ENCODE assay signal across 8 cellular contexts in genomic region chr15:82985688-82986441, GRCh38. TPM values are rescaled to one million over a fixed set of nuclear protein-coding genes. Genes with fewer than 3 reads are reported as not detected.
A peak's percentile ranks its signal among the peaks of the same experiment; 100 is the strongest.
DNase-seq lines count a peak whose midpoint lies in the region; ATAC-seq and TF ChIP-seq lines count a peak whose summit lies in the region.

Gene RAMAC (plus strand): TSS chr15:82986210. CDS start chr15:82989019, 2,809 bp downstream.

- peak within 1 kb of the TSS; percentile 88 for H4K91ac ChIP-seq in trophoblast cell (ENCODE audit: low read depth, low read length)

- H3K27ac ChIP-seq in adipose tissue (ENCODE audit: low read depth, low read length) (no peak within 1 kb of the TSS), trophoblast cell (ENCODE audit: low read depth, low read length) (no peak within 1 kb of the TSS), transverse colon (peak within 1 kb of the TSS; percentile 70 to 84 (median 80))

- peaks cover 5% of the 10 kb centered on the region for H3K79me1 ChIP-seq in trophoblast cell (ENCODE audit: low read length)

- peaks cover 3 to 4% of the 10 kb centered on the region in 2 experiments for H3K4me1 ChIP-seq in trophoblast cell (ENCODE audit: control insufficient read depth in 1 of 2, insufficient read depth in 2 of 2, low read length in 2 of 2)
- H3K4me1 ChIP-seq in transverse colon: peaks cover 8 to 18% (median 13%) of the 10 kb centered on the region in 4 donors

- H4K12ac ChIP-seq in trophoblast cell (ENCODE audit: low read depth, low read length): peak within 1 kb of the TSS; percentile 93

- H3K27me3 ChIP-seq in trophoblast cell (ENCODE audit: insufficient read depth, low read length) (no peaks in the 10 kb centered on the region), transverse colon (no peaks in the 10 kb centered on the region)

- in situ Hi-C loops in transverse colon (cut with MboI; ENCODE audit: low pct_ligation_motif_present in 1 of 4, low pct_unique_long_range_greater_than_20kb in 1 of 4, low sequenced_read_pairs in 3 of 4): no loop called here

- peak within 1 kb of the TSS; percentile 52 for H2BK5ac ChIP-seq in trophoblast cell (ENCODE audit: low read depth, low read length, poor library complexity)

- H3K4me2 ChIP-seq in trophoblast cell (ENCODE audit: low read length): peak within 1 kb of the TSS; percentile 79

- H3K4me3 ChIP-seq in GM12865 (ENCODE audit: low read depth, low read length): peak within 1 kb of the TSS; percentile 95
- H3K4me3 ChIP-seq in trophoblast cell (ENCODE audit: low read depth, low read length): peak within 1 kb of the TSS; percentile 96
- peak within 1 kb of the TSS; percentile 56 to 91 (median 69) for H3K4me3 ChIP-seq in transverse colon

- 1 to 2% (median 1%) methylated on average over 45 of the region's 45 CpGs for WGBS in adipose tissue, 3 donors
- no CpG with 5 or more reads among the region's 45 CpGs for WGBS in trophoblast cell (ENCODE audit: extremely low coverage, insufficient coverage, insufficient read length)
- WGBS in transverse colon (ENCODE audit: low coverage in 1 of 2), 2 donors: 7 to 12% methylated on average over 11 to 23 of the region's 45 CpGs

- peak within 1 kb of the TSS; percentile 95 for H3K9ac ChIP-seq in trophoblast cell (ENCODE audit: low read length)

- H3K14ac ChIP-seq in trophoblast cell (ENCODE audit: low read length): peak within 1 kb of the TSS; percentile 96

- H3K18ac ChIP-seq in trophoblast cell (ENCODE audit: low read length): peak within 1 kb of the TSS; percentile 93

- H2AK5ac ChIP-seq in trophoblast cell (ENCODE audit: low read length): no peak within 1 kb of the TSS

- H3K4ac ChIP-seq in trophoblast cell (ENCODE audit: low read depth, low read length): peak within 1 kb of the TSS; percentile 65

- H3K36me3 ChIP-seq in trophoblast cell (ENCODE audit: control insufficient read depth in 1 of 2, insufficient read depth in 2 of 2, low read length in 2 of 2) (peaks cover 5 to 9% of the 10 kb centered on the region in 2 experiments), transverse colon (peaks cover 0 to 7% (median 5%) of the 10 kb centered on the region in 4 donors)

- no peak within 1 kb of the TSS for H2BK12ac ChIP-seq in trophoblast cell (ENCODE audit: low read length)

- DNase-seq in GM12865 (ENCODE audit: low read depth) (peak; percentile 98), NCI-H1417 (lab: John Stamatoyannopoulos, UW) (peak; percentile 93 to 99 (median 97)), SW 1271 (lab: John Stamatoyannopoulos, UW) (peak; percentile 95 to 98), cardiac septum (ENCODE audit: low spot score) (peak; percentile 96), trophoblast cell (peak; percentile 89 to 97), transverse colon (peak; percentile 93)

- peak within 1 kb of the TSS; percentile 74 for H2BK120ac ChIP-seq in trophoblast cell (ENCODE audit: insufficient read depth, low read length, poor library complexity)

- H2AFZ ChIP-seq in trophoblast cell (ENCODE audit: insufficient read depth, low read length, poor library complexity): peak within 1 kb of the TSS; percentile 94

- TF ChIP-seq POLR2A in transverse colon (IDR thresholded peaks at IDR 0.05): peak; percentile 52

- ATAC-seq in HG02759 (IDR thresholded peaks at IDR 0.05; ENCODE audit: unreplicated experiment): peak; percentile 95

- H4K8ac ChIP-seq in trophoblast cell (ENCODE audit: low read depth, low read length): peak within 1 kb of the TSS; percentile 99

- no peak for TF ChIP-seq CTCF in GM12865 (IDR thresholded peaks at IDR 0.05; ENCODE audit: insufficient read depth, low read depth, low read length, missing control alignments)
- TF ChIP-seq CTCF in transverse colon (IDR thresholded peaks at IDR 0.05): no peak

- no peak for TF ChIP-seq EP300 in transverse colon (IDR thresholded peaks at IDR 0.05; ENCODE audit: low read depth)

- intact Hi-C loops in cardiac septum (cut with DNase I): loop anchor here (5.0 kb wide), 1 partner anchor 139 kb away; no protein-coding TSS in a partner anchor
- intact Hi-C loops in transverse colon (cut with DNase I; ENCODE audit: low total_unique reads): no loop called here

- H3K9me3 ChIP-seq in trophoblast cell (ENCODE audit: insufficient read depth, low read depth, low read length) (peaks cover 1% of the 10 kb centered on the region), transverse colon (no peaks in the 10 kb centered on the region)

- no peak within 1 kb of the TSS for H3K23ac ChIP-seq in trophoblast cell (ENCODE audit: low read length)

- peaks cover 4% of the 10 kb centered on the region for H3K79me2 ChIP-seq in trophoblast cell (ENCODE audit: control insufficient read depth, insufficient read depth, low read length, poor library complexity)

RNA-seq across cellular contexts. Expression of gene RAMAC, which starts in this region (rescaled TPM):
- 10 to 100 TPM; 11.8 to 19.8 (median 13.8) TPM for polyA plus RNA-seq in adipose tissue
- 12.5 TPM for total RNA-seq in cardiac septum
- polyA plus RNA-seq in trophoblast cell (2013): 34.3 and 34.7 TPM in 2 replicates
- 10 to 100 TPM in 2 of 4 donors, 1 to 10 TPM in 2; 2.6 to 16.8 (median 10.6) TPM for total RNA-seq in transverse colon

Comparison
In these comparisons a context has a peak if more than half of its experiments do, and no peak if none do; other contexts are left out.
1. H3K27ac ChIP-seq: peak in transverse colon (4 of 4); none in adipose tissue (single experiment) and trophoblast cell (single experiment).
2. Peak in every context shown above with its lines, with median percentiles within 50 percentile points of each other: DNase-seq and H3K4me3 ChIP-seq.